23 cellular contexts compared by ENCODE assay signal in genomic region chr1:226525750-226526149, GRCh38. TPM values are rescaled to one million over a fixed set of nuclear protein-coding genes. Genes with fewer than 3 reads are reported as not detected.
"Had no signal": no experiment of that assay in that cellular context is flagged by ENCODE, and none has a peak within 500 bp of the region (broad histone marks: within the 10 kb centered on the region; RNA-seq: fewer than 3 reads in every experiment).

No MANE protein-coding gene starts in this region.

- H3K4me1 ChIP-seq: thyroid gland had no signal

- ATAC-seq: activated T-cell treated with anti-CD3 and anti-CD28 coated beads, Interleukin-2, amount 50 U/mL, for 72 hours; stimulated activated memory B cell treated with anti-CD40 and anti-IgM and Interleukin-4, amounts not matched to agents 10 μg/mL and 1 μg/mL and 100 μg/mL, for 72 hours had no signal

- H3K36me3 ChIP-seq: esophagus muscularis mucosa, left ventricle myocardium inferior, right atrium auricular region, thyroid gland, WERI-Rb-1 had no signal

- H3K9me3 ChIP-seq: right atrium auricular region, thyroid gland had no signal

- H3K27me3 ChIP-seq: esophagus muscularis mucosa, right atrium auricular region, thyroid gland had no signal

- DNase-seq: activated CD4-positive, alpha-beta T cell treated with anti-CD3 and anti-CD28 coated beads for 1 hour; activated naive CD4-positive, alpha-beta T cell treated with anti-CD3 and anti-CD28 coated beads, Interleukin-2, amount 50 U/mL, for 16 hours; activated T-cell treated with anti-CD3 and anti-CD28 coated beads, Interleukin-2, amount 50 U/mL, for 72 hours; cerebellar nuclear complex; effector CD8-positive, alpha-beta T cell; foreskin melanocyte; hypothalamus; kidney; left ventricle myocardium inferior; small intestine; stimulated activated CD4-positive, alpha-beta T cell treated with anti-CD3 and anti-CD28 coated beads, Interleukin-4, amount 100 ng/mL, for 4 hours; SW 1271; thyroid gland; WERI-Rb-1 had no signal

- H3K27ac ChIP-seq: right atrium auricular region, thyroid gland, WERI-Rb-1 had no signal

- H3K4me3 ChIP-seq: left ventricle myocardium inferior, right atrium auricular region, thyroid gland had no signal

RNA-seq across cellular contexts. Expression of gene STUM, which starts 22.8 kb away (rescaled TPM):
- total RNA-seq: activated CD8-positive, alpha-beta memory T cell treated with anti-CD3 and anti-CD28 coated beads for 36 hours; activated T-cell treated with anti-CD3 and anti-CD28 coated beads, Interleukin-2, amount 50 U/mL, for 72 hours; astrocyte; bronchial epithelial cell; endothelial cell of umbilical vein; mononuclear cell; T-helper 2 cell treated with Interferon-gamma antibody and Interleukin-4, amounts not matched to agents 100 ng/mL and 5 ng/mL, for 36 hours had no signal
